Comparison of ENCODE assay signal across 20 cellular contexts in genomic region chr4:102829803-102830202, GRCh38. TPM values are rescaled to one million over a fixed set of nuclear protein-coding genes. Genes with fewer than 3 reads are reported as not detected.
A peak's percentile ranks its signal among the peaks of the same experiment; 100 is the strongest.
DNase-seq lines count a peak whose midpoint lies in the region; ATAC-seq, FAIRE-seq and TF ChIP-seq lines count a peak whose summit lies in the region.
"Had no signal": no experiment of that assay in that cellular context is flagged by ENCODE, and none has a peak within 500 bp of the region (broad histone marks: within the 10 kb centered on the region; RNA-seq: fewer than 3 reads in every experiment).

No MANE protein-coding gene starts in this region.

- no peaks in the 10 kb centered on the region for H3K9me2 ChIP-seq in MM.1S (replicated peaks; ENCODE audit: insufficient read depth, low read length)

- no peaks in the 10 kb centered on the region for H3K36me3 ChIP-seq in cardiac muscle cell
- no peaks in the 10 kb centered on the region for H3K36me3 ChIP-seq in MM.1S (replicated peaks; ENCODE audit: insufficient read depth, low read length)
- H3K36me3 ChIP-seq in K562 (ENCODE audit: control insufficient read depth, insufficient read depth, low read length) = peaks cover 18% of the 10 kb centered on the region; the same call in 2 of the 3 replicates
- H3K36me3 ChIP-seq in skeletal muscle tissue (ENCODE audit: control insufficient read depth in 3 of 3, insufficient read depth in 3 of 3, low read length in 3 of 3) = peaks cover 0 to 7% (median 0%) of the 10 kb centered on the region in 3 donors
- no peaks in the 10 kb centered on the region for H3K36me3 ChIP-seq in uterus
- peaks cover 0 to 15% of the 10 kb centered on the region in 2 donors for H3K36me3 ChIP-seq in neuronal stem cell (replicated peaks in 1 of 2; ENCODE audit: control insufficient read depth in 2 of 2, insufficient read depth in 2 of 2, low read length in 2 of 2)
- H3K36me3 ChIP-seq: esophagus squamous epithelium, left lung had no signal

- intact Hi-C loops in left cardiac atrium (cut with DNase I) (no loop called here), K562 (cut with micrococcal nuclease) (loop anchor here (2.0 to 5.0 kb wide), 6 partner anchors 68 to 328 kb away; partner anchors contain the start of genes BDH2, MANBA, NFKB1 and SLC9B2), uterus (cut with DNase I; ENCODE audit: low total_unique reads) (loop anchor here (10.0 kb wide), 1 partner anchor 65 kb away; the partner anchor contains the start of gene MANBA)

- no peak overlapping the region for H3K4me3 ChIP-seq in cardiac muscle cell
- H3K4me3 ChIP-seq in MM.1S (ENCODE audit: low read length) = no peak overlapping the region
- H3K4me3 ChIP-seq in K562 = peak overlapping the region; percentile 97; the same call in 1 of the 2 replicates
- H3K4me3 ChIP-seq in skeletal muscle tissue (ENCODE audit: low read length in 3 of 3) = no peak overlapping the region
- H3K4me3 ChIP-seq in uterus = no peak overlapping the region
- H3K4me3 ChIP-seq in neuronal stem cell (ENCODE audit: low read length in 2 of 2) = no peak overlapping the region

- no peak for ATAC-seq in left cardiac atrium
- ATAC-seq in K562 = no peak

- H3K9ac ChIP-seq in MM.1S (ENCODE audit: low read length) (no peak overlapping the region), K562 (ENCODE audit: insufficient read depth in 1 of 2, low read depth in 2 of 2, low read length in 2 of 2) (0 out of 4 replicates have a peak overlapping the region, but pooled peaks have one; percentile 17 to 66), skeletal muscle tissue (ENCODE audit: low read depth in 1 of 3, low read length in 3 of 3) (no peak overlapping the region), neuronal stem cell (ENCODE audit: low read depth, low read length, poor library complexity) (no peak overlapping the region)

- in situ Hi-C loops in K562 (cut with MboI) = no loop called here

- no peak for TF ChIP-seq EP300 in K562 (IDR thresholded peaks at IDR 0.05; ENCODE audit: low read length)

- peaks cover 8% of the 10 kb centered on the region for H4K20me1 ChIP-seq in MM.1S (ENCODE audit: insufficient read depth, low read length)
- H4K20me1 ChIP-seq in K562 (replicated peaks; ENCODE audit: control insufficient read depth, insufficient read depth, low read length) = peaks cover 12% of the 10 kb centered on the region; the same call in 1 of the 2 replicates

- TF ChIP-seq RAD21 in K562 (CRISPR knock-in tag; conservative IDR thresholded peaks at IDR 0.05 in 1 of 2, IDR thresholded peaks at IDR 0.05 in 1 of 2) = no peak

- H2BK5ac ChIP-seq in neuronal stem cell (ENCODE audit: low read length) = no peak overlapping the region

- peak overlapping the region; percentile 100 for H3K27ac ChIP-seq in cardiac muscle cell
- H3K27ac ChIP-seq in MM.1S (ENCODE audit: low read length) = peak overlapping the region; percentile 100; the same call in 1 of the 2 replicates
- no peak overlapping the region; the same call in 2 of the 3 replicates for H3K27ac ChIP-seq in K562 (ENCODE audit: extremely low read depth, low read depth, low read length)
- peak overlapping the region; percentile 100 for H3K27ac ChIP-seq in skeletal muscle tissue (ENCODE audit: low read depth, low read length)
- H3K27ac ChIP-seq in uterus = no peak overlapping the region
- no peak overlapping the region for H3K27ac ChIP-seq in neuronal stem cell (replicated peaks; ENCODE audit: low read length)

- TF ChIP-seq POLR2A in K562 (conservative IDR thresholded peaks at IDR 0.05) (no peak), uterus (IDR thresholded peaks at IDR 0.05) (no peak), GM12892 (IDR thresholded peaks at IDR 0.05; ENCODE audit: low read depth, low read length) (no peak)

- no peaks in the 10 kb centered on the region for H3K9me1 ChIP-seq in K562 (ENCODE audit: control insufficient read depth, insufficient read depth, low read length)

- H3K9me3 ChIP-seq in cardiac muscle cell (ENCODE audit: low read depth) (no peaks in the 10 kb centered on the region), MM.1S (replicated peaks; ENCODE audit: insufficient read depth, low read length) (no peaks in the 10 kb centered on the region), K562 (replicated peaks; ENCODE audit: control insufficient read depth, insufficient read depth, low read depth, low read length) (no peaks in the 10 kb centered on the region), skeletal muscle tissue (ENCODE audit: control insufficient read depth in 3 of 3, low read length in 3 of 3) (no peaks in the 10 kb centered on the region), uterus (no peaks in the 10 kb centered on the region), neuronal stem cell (replicated peaks in 1 of 2; ENCODE audit: control insufficient read depth in 2 of 2, insufficient read depth in 1 of 2, low read depth in 1 of 2, low read length in 2 of 2) (no peaks in the 10 kb centered on the region)
- H3K9me3 ChIP-seq: esophagus squamous epithelium, left lung had no signal

- no peak overlapping the region for H3K23ac ChIP-seq in neuronal stem cell (ENCODE audit: low read depth, low read length, poor library complexity)

- peaks cover 33% of the 10 kb centered on the region for H3F3A ChIP-seq in MM.1S (ENCODE audit: insufficient read depth, low read length)

- no peak overlapping the region for H2BK12ac ChIP-seq in neuronal stem cell (ENCODE audit: low read length)

- H3K4ac ChIP-seq in neuronal stem cell (ENCODE audit: low read length) = no peak overlapping the region

- no peak overlapping the region for H4K91ac ChIP-seq in neuronal stem cell (ENCODE audit: low read depth, low read length, poor library complexity)

- BruUV-seq in K562 (replicated peaks; lab: Mats Ljungman, UMichigan) = no TSS peak

- no peak overlapping the region for H3K18ac ChIP-seq in neuronal stem cell (ENCODE audit: low read length)

- POLR2A ChIA-PET in K562 (lab: Yijun Ruan, JAX) = interaction anchor here (1.0 to 5.0 kb wide), 2 partner anchors 38 to 265 kb away, joined by 3 to 48 read pairs; partner anchors contain the start of gene CISD2

- H2BK120ac ChIP-seq in neuronal stem cell (ENCODE audit: low read depth, low read length) = no peak overlapping the region

- H3K14ac ChIP-seq in neuronal stem cell (ENCODE audit: low read length) = no peak overlapping the region

- DNase-seq in cardiac muscle cell (ENCODE audit: low read depth in 1 of 2, low spot score in 1 of 2) = no peak
- DNase-seq in left cardiac atrium = no peak
- no peak for DNase-seq in MM.1S
- DNase-seq in K562 (ENCODE audit: extremely low read depth in 1 of 4, low spot score in 3 of 4) = no peak
- DNase-seq in uterus = no peak
- no peak for DNase-seq in GM12892 (ENCODE audit: insufficient read length)
- DNase-seq in neuronal stem cell (ENCODE audit: low spot score) = no peak
- DNase-seq: activated CD4-positive, alpha-beta T cell treated with anti-CD3 and anti-CD28 coated beads, Interleukin-2, amount 10 ng/mL, durations not matched to agents 7 days and 5 days; activated gamma-delta T cell treated with Interleukin-2 at 50 U/mL for 16 hours; activated T-cell treated with anti-CD3 and anti-CD28 coated beads, Interleukin-2, amount 50 U/mL, for 24 hours; CD8-positive, alpha-beta memory T cell; DMS 273 treated with DMSO at 0.1 percent for 48 hours; esophagus squamous epithelium; foreskin melanocyte; left lung; NCI-H1105; NCI-H2029 treated with DMSO at 0.1 percent for 48 hours; NCI-H2227 treated with DMSO at 0.1 percent for 48 hours; NCI-H774 had no signal

- H3K27me3 ChIP-seq in cardiac muscle cell = no peaks in the 10 kb centered on the region
- H3K27me3 ChIP-seq in MM.1S (replicated peaks; ENCODE audit: insufficient read depth, low read length) = no peaks in the 10 kb centered on the region
- H3K27me3 ChIP-seq in K562 (ENCODE audit: control insufficient read depth in 2 of 2, insufficient read depth in 2 of 2, low read length in 2 of 2) = no peaks in the 10 kb centered on the region
- H3K27me3 ChIP-seq in skeletal muscle tissue (ENCODE audit: control insufficient read depth in 3 of 3, insufficient read depth in 3 of 3, low read length in 3 of 3) = no peaks in the 10 kb centered on the region
- no peaks in the 10 kb centered on the region for H3K27me3 ChIP-seq in uterus
- H3K27me3 ChIP-seq in neuronal stem cell (ENCODE audit: control insufficient read depth in 3 of 3, insufficient read depth in 3 of 3, low read depth in 1 of 3, low read length in 3 of 3) = no peaks in the 10 kb centered on the region
- H3K27me3 ChIP-seq: esophagus squamous epithelium, left lung had no signal

- H3K4me2 ChIP-seq in MM.1S (ENCODE audit: low read depth, low read length) = peak overlapping the region; percentile 1; the same call in 1 of the 2 replicates
- H3K4me2 ChIP-seq in K562 (ENCODE audit: insufficient read depth, low read length) = peak overlapping the region; percentile 95; the same call in 1 of the 2 replicates
- H3K4me2 ChIP-seq in neuronal stem cell (ENCODE audit: insufficient read depth, low read length, poor library complexity, severe bottlenecking) = no peak overlapping the region

- H4K8ac ChIP-seq in neuronal stem cell (ENCODE audit: low read depth, low read length) = no peak overlapping the region

- TF ChIP-seq CTCF in cardiac muscle cell (IDR thresholded peaks at IDR 0.05; ENCODE audit: low read depth, low read length) = no peak
- no peak for TF ChIP-seq CTCF in MM.1S (IDR thresholded peaks at IDR 0.05; ENCODE audit: low read length)
- TF ChIP-seq CTCF in K562 (IDR thresholded peaks at IDR 0.05 in 2 of 3, conservative IDR thresholded peaks at IDR 0.05 in 1 of 3; ENCODE audit: insufficient read depth in 2 of 3, low read depth in 1 of 3, low read length in 3 of 3) = no peak
- no peak for TF ChIP-seq CTCF in uterus (IDR thresholded peaks at IDR 0.05)

- WGBS in K562 (ENCODE audit: insufficient coverage, low coverage, missing lambda C conversion rate) = 83% methylated on average over 2 of the region's 7 CpGs
- WGBS in neuronal stem cell (ENCODE audit: extremely low coverage in 2 of 2, insufficient read length in 2 of 2, insufficient replicate concordance in 1 of 2), 2 donors = no CpG with 5 or more reads among the region's 7 CpGs

- H3K4me1 ChIP-seq in cardiac muscle cell (ENCODE audit: low read depth) (peaks cover 18% of the 10 kb centered on the region), MM.1S (ENCODE audit: low read length) (peaks cover 4% of the 10 kb centered on the region; the same call in 1 of the 2 replicates), K562 (replicated peaks in 1 of 2; ENCODE audit: control insufficient read depth in 2 of 2, insufficient read depth in 2 of 2, low read length in 2 of 2) (peaks cover 6 to 10% of the 10 kb centered on the region in 2 experiments; a peak in 4 of 5 replicates), skeletal muscle tissue (ENCODE audit: control insufficient read depth in 3 of 3, insufficient read depth in 3 of 3, low read length in 3 of 3) (peaks cover 7 to 12% (median 9%) of the 10 kb centered on the region in 3 donors), uterus (peaks cover 0 to 4% of the 10 kb centered on the region in 2 donors), neuronal stem cell (ENCODE audit: control insufficient read depth in 2 of 2, insufficient read depth in 1 of 2, low read depth in 1 of 2, low read length in 2 of 2) (peaks cover 4% of the 10 kb centered on the region in 2 donors)

- H2AK5ac ChIP-seq in neuronal stem cell (ENCODE audit: low read depth, low read length) = no peak overlapping the region

- H3K79me1 ChIP-seq in neuronal stem cell (ENCODE audit: low read depth, low read length) = peaks cover 2% of the 10 kb centered on the region

- CTCF ChIA-PET in K562 (lab: Yijun Ruan, JAX; ENCODE audit: low intra/inter-chr PET ratio) = interaction anchor here (1.6 kb wide), 1 partner anchor 38 kb away, joined by 3 read pairs; no protein-coding TSS in a partner anchor

- peaks cover 30% of the 10 kb centered on the region for H3K79me2 ChIP-seq in MM.1S (ENCODE audit: low read length)
- H3K79me2 ChIP-seq in K562 (ENCODE audit: control insufficient read depth, insufficient read depth, low read length) = peaks cover 70% of the 10 kb centered on the region

- H2AFZ ChIP-seq in MM.1S (ENCODE audit: low read length) (no peak overlapping the region), K562 (ENCODE audit: low read depth, low read length) (no peak overlapping the region), neuronal stem cell (ENCODE audit: low read length) (no peak overlapping the region)

- no peak for FAIRE-seq in K562 (lab: Jason Lieb, UNC)
- no peak for FAIRE-seq in GM12892 (lab: Jason Lieb, UNC)

- no peak overlapping the region for H2BK15ac ChIP-seq in neuronal stem cell (ENCODE audit: low read length)

RNA-seq across cellular contexts. Expression of gene UBE2D3, which starts 2.5 kb away (rescaled TPM):
- total RNA-seq in cardiac muscle cell = 359 and 420 TPM in 2 replicates
- 241 and 350 TPM in 2 replicates for polyA plus RNA-seq in cardiac muscle cell
- total RNA-seq in left cardiac atrium = 100 to 1,000 TPM; 233 to 294 TPM
- 106 and 238 TPM in 2 replicates for total RNA-seq in K562 (2011; cell fraction: chromatin; rRNA removed; ENCODE audit: low replicate concordance)
- 61.5 and 87.0 TPM in 2 replicates for total RNA-seq in K562 (2011; cell fraction: nucleolus; rRNA removed)
- total RNA-seq in K562 (2011; cell fraction: nucleoplasm; rRNA removed) = 180 and 303 TPM in 2 replicates
- 434 and 562 TPM in 2 replicates for total RNA-seq in K562 (2014; rRNA removed)
- 257 and 281 TPM in 2 replicates for total RNA-seq in K562 (2014; rRNA removed; fragmentation: Illumina TruSeq; extraction: Trizol)
- total RNA-seq in K562 (2015; rRNA removed; fragmentation: Illumina TruSeq; extraction: Trizol) = 305 and 313 TPM in 2 replicates
- 276 and 281 TPM in 2 replicates for total RNA-seq in K562 (2021)
- polyA plus RNA-seq in K562 (2011; rRNA removed) = 348 and 408 TPM in 2 replicates
- polyA plus RNA-seq in K562 (2011; cell fraction: cytosol; rRNA removed) = 357 and 381 TPM in 2 replicates
- polyA plus RNA-seq in K562 (2011; cell fraction: nucleus; rRNA removed) = 305 and 318 TPM in 2 replicates
- polyA plus RNA-seq in K562 (2012) = 235 and 382 TPM in 2 replicates
- 447 and 618 TPM in 2 replicates for polyA plus RNA-seq in K562 (2014; fragmentation: Illumina TruSeq; extraction: Trizol)
- polyA plus RNA-seq in K562 (2014; fragmentation: Nextera tagmentation; extraction: Ambion mirVana) = 100 to 1,000 TPM; 191 to 202 TPM
- 292 and 329 TPM in 2 replicates for polyA plus RNA-seq in K562 (2014; rRNA removed)
- 278 and 307 TPM in 2 replicates for polyA minus RNA-seq in K562 (2011; rRNA and poly(A)+ RNA removed)
- polyA minus RNA-seq in K562 (2011; cell fraction: cytosol; rRNA and poly(A)+ RNA removed) = 149 and 195 TPM in 2 replicates
- 123 and 159 TPM in 2 replicates for polyA minus RNA-seq in K562 (2011; cell fraction: nucleus; rRNA and poly(A)+ RNA removed)
- 246 TPM for total RNA-seq in skeletal muscle tissue
- 100 to 1,000 TPM; 261 to 496 (median 294) TPM for total RNA-seq in uterus
- polyA plus RNA-seq in GM12892 (2012; ENCODE audit: missing spikeins) = 256 TPM
- 532 TPM for polyA plus RNA-seq in neuronal stem cell (2013, experiment 1 of 2)
- 561 TPM for polyA plus RNA-seq in neuronal stem cell (2013, experiment 2 of 2)

RNA-seq across cellular contexts. Expression of gene CISD2, which starts 39.0 kb away (rescaled TPM):
- 15.4 and 29.1 TPM in 2 replicates for total RNA-seq in cardiac muscle cell
- 87.1 and 101 TPM in 2 replicates for polyA plus RNA-seq in cardiac muscle cell
- total RNA-seq in left cardiac atrium = 10 to 100 TPM; 18.5 to 20.0 TPM
- 16.2 and 28.9 TPM in 2 replicates for total RNA-seq in K562 (2011; cell fraction: chromatin; rRNA removed; ENCODE audit: low replicate concordance)
- total RNA-seq in K562 (2011; cell fraction: nucleolus; rRNA removed) = 30.3 and 34.9 TPM in 2 replicates
- 34.8 and 44.1 TPM in 2 replicates for total RNA-seq in K562 (2011; cell fraction: nucleoplasm; rRNA removed)
- total RNA-seq in K562 (2014; rRNA removed) = 37.8 and 53.7 TPM in 2 replicates
- 68.4 and 73.7 TPM in 2 replicates for total RNA-seq in K562 (2014; rRNA removed; fragmentation: Illumina TruSeq; extraction: Trizol)
- total RNA-seq in K562 (2015; rRNA removed; fragmentation: Illumina TruSeq; extraction: Trizol) = 53.2 and 59.8 TPM in 2 replicates
- total RNA-seq in K562 (2021) = 50.2 and 55.9 TPM in 2 replicates
- polyA plus RNA-seq in K562 (2011; rRNA removed) = 48.3 and 69.5 TPM in 2 replicates
- 22.1 and 27.2 TPM in 2 replicates for polyA plus RNA-seq in K562 (2011; cell fraction: cytosol; rRNA removed)
- 15.0 and 15.3 TPM in 2 replicates for polyA plus RNA-seq in K562 (2011; cell fraction: nucleus; rRNA removed)
- 78.0 and 85.1 TPM in 2 replicates for polyA plus RNA-seq in K562 (2012)
- polyA plus RNA-seq in K562 (2014; fragmentation: Illumina TruSeq; extraction: Trizol) = 47.1 and 53.5 TPM in 2 replicates
- 10 to 100 TPM; 87.2 to 91.4 TPM for polyA plus RNA-seq in K562 (2014; fragmentation: Nextera tagmentation; extraction: Ambion mirVana)
- polyA plus RNA-seq in K562 (2014; rRNA removed) = 46.9 and 54.2 TPM in 2 replicates
- polyA minus RNA-seq in K562 (2011; rRNA and poly(A)+ RNA removed) = 21.6 and 27.4 TPM in 2 replicates
- 11.4 and 21.0 TPM in 2 replicates for polyA minus RNA-seq in K562 (2011; cell fraction: cytosol; rRNA and poly(A)+ RNA removed)
- 5.1 and 8.3 TPM in 2 replicates for polyA minus RNA-seq in K562 (2011; cell fraction: nucleus; rRNA and poly(A)+ RNA removed)
- total RNA-seq in skeletal muscle tissue = 21.9 TPM
- 10 to 100 TPM in 3 of 4 donors, 1 to 10 TPM in 1; 3.8 to 30.0 (median 19.4) TPM for total RNA-seq in uterus
- 36.0 TPM for polyA plus RNA-seq in GM12892 (2012; ENCODE audit: missing spikeins)
- polyA plus RNA-seq in neuronal stem cell (2013, experiment 1 of 2) = 53.4 TPM
- polyA plus RNA-seq in neuronal stem cell (2013, experiment 2 of 2) = 55.2 TPM

Comparison
In these comparisons a context has a peak if more than half of its experiments do, and no peak if none do; other contexts are left out.
1. H3K27ac ChIP-seq: peak in cardiac muscle cell (single experiment), MM.1S (single experiment) and skeletal muscle tissue (single experiment); none in K562 (single experiment), uterus (0 of 2) and neuronal stem cell (single experiment).
2. H3K9ac ChIP-seq: peak in K562 (2 of 2); none in MM.1S (single experiment), skeletal muscle tissue (0 of 3) and neuronal stem cell (single experiment).
3. intact Hi-C loops: an anchor here in K562 (2.0 to 5.0 kb wide) and uterus (10.0 kb wide); none called in left cardiac atrium.